16 cellular contexts compared by ENCODE assay signal in genomic region chr10:3898821-3899220, GRCh38.
DNase-seq lines count a peak whose midpoint lies in the region; ATAC-seq, FAIRE-seq and TF ChIP-seq lines count a peak whose summit lies in the region.
"Had no signal": no experiment of that assay in that cellular context is flagged by ENCODE, and none has a peak within 500 bp of the region (broad histone marks: within the 10 kb centered on the region; RNA-seq: fewer than 3 reads in every experiment).

No MANE protein-coding gene starts in this region.

- no peaks in the 10 kb centered on the region for H3K36me3 ChIP-seq in PC-9 (ENCODE audit: low read depth)
- H3K36me3 ChIP-seq: BE2C, tibial nerve had no signal

- POLR2A ChIA-PET in PC-9 (lab: Charles Lee; ENCODE audit: unreplicated experiment): interaction anchor here (0.6 to 0.7 kb wide), 3 partner anchors 9 to 444 kb away, joined by 4 read pairs; no protein-coding TSS in a partner anchor

- CTCF ChIA-PET in PC-9 (lab: Charles Lee): no interaction called here

- TF ChIP-seq CTCF in AG10803 (conservative IDR thresholded peaks at IDR 0.05; ENCODE audit: low read length) (no peak), PC-9 (conservative IDR thresholded peaks at IDR 0.05) (no peak)

- FAIRE-seq in RCC 7860 (lab: Jason Lieb, UNC): no peak
- FAIRE-seq: frontal cortex had no signal

- DNase-seq in AG10803 (ENCODE audit: low read depth) (peak; percentile 13), ELF-1 (ENCODE audit: low read depth, low spot score) (peak; percentile 56), PC-9 (peak; percentile 58 to 73), left colon (no peak), T-helper 9 cell (no peak), RCC 7860 (ENCODE audit: low spot score) (no peak), OCI-M2 (lab: John Stamatoyannopoulos, UW; ENCODE audit: unreplicated experiment) (no peak)
- DNase-seq: activated CD4-positive, CD25-positive, alpha-beta regulatory T cell; BE2C; effector CD8-positive, alpha-beta T cell; NCI-H1436; SW 1271 had no signal

- H3K4me1 ChIP-seq in PC-9 (replicated peaks; ENCODE audit: insufficient read depth): no peaks in the 10 kb centered on the region
- H3K4me1 ChIP-seq: BE2C had no signal

- no peak overlapping the region for H3K4me3 ChIP-seq in AG10803 (ENCODE audit: low read length)
- H3K4me3 ChIP-seq in PC-9: no peak overlapping the region
- H3K4me3 ChIP-seq: tibial nerve had no signal

- no peaks in the 10 kb centered on the region for H3K9me3 ChIP-seq in PC-9 (ENCODE audit: insufficient read depth, low read depth)
- H3K9me3 ChIP-seq: BE2C, tibial nerve had no signal

- H3K27ac ChIP-seq in PC-9: no peak overlapping the region
- H3K27ac ChIP-seq: tibial nerve had no signal

- no peaks in the 10 kb centered on the region for H3K79me2 ChIP-seq in PC-9 (ENCODE audit: low read depth)

- no peaks in the 10 kb centered on the region for H3F3A ChIP-seq in PC-9 (ENCODE audit: insufficient read depth, low read depth)

- H3K27me3 ChIP-seq in PC-9 (ENCODE audit: insufficient read depth, low read depth): no peaks in the 10 kb centered on the region
- H3K27me3 ChIP-seq: BE2C, tibial nerve had no signal

- H3K4me2 ChIP-seq in PC-9: no peak overlapping the region

- ATAC-seq in left colon (peak; percentile 52), GM21786 (IDR thresholded peaks at IDR 0.05; ENCODE audit: unreplicated experiment) (no peak)
- ATAC-seq: activated naive CD4-positive, alpha-beta T cell treated with anti-CD3 and anti-CD28 coated beads, Interleukin-2, amount 50 U/mL, for 72 hours had no signal

- no peaks in the 10 kb centered on the region for H4K20me1 ChIP-seq in PC-9 (ENCODE audit: insufficient read depth)

- BruUV-seq in PC-9 (replicated peaks; lab: Mats Ljungman, UMichigan): no TSS peak

- intact Hi-C loops in PC-9 (cut with micrococcal nuclease; ENCODE audit: unreplicated experiment): loop anchor here (5.0 kb wide), 1 partner anchor 72 kb away; no protein-coding TSS in a partner anchor
- intact Hi-C loops in left colon (cut with DNase I, micrococcal nuclease): no loop called here

- no peak overlapping the region for H2AFZ ChIP-seq in PC-9

- H3K9me2 ChIP-seq in PC-9 (ENCODE audit: insufficient read depth): no peaks in the 10 kb centered on the region

Comparison
In these comparisons a context has a peak if more than half of its experiments do, and no peak if none do; other contexts are left out.
1. DNase-seq: peak in AG10803 (single experiment), ELF-1 (single experiment) and PC-9 (2 of 2); none in left colon (0 of 2), T-helper 9 cell (single experiment), RCC 7860 (single experiment) and OCI-M2 (single experiment).